ENCODE assay signal across 15 cellular contexts in genomic region chr15:50558012-50558411, GRCh38. TPM values are rescaled to one million over a fixed set of nuclear protein-coding genes. Genes with fewer than 3 reads are reported as not detected.
"Had no signal": no experiment of that assay in that cellular context is flagged by ENCODE, and none has a peak within 500 bp of the region (broad histone marks: within the 10 kb centered on the region; RNA-seq: fewer than 3 reads in every experiment).

No MANE protein-coding gene starts in this region.

- H3K9me3 ChIP-seq: suprapubic skin had no signal

- H3K27me3 Mint-ChIP-seq: natural killer cell treated with Interleukin-12 subunit alpha and Interleukin-12 subunit beta and Interleukin-15 and Interleukin-18, amount 100 ng/mL, for 72 hours; type B pancreatic cell had no signal

- H3K4me3 Mint-ChIP-seq: endodermal cell; natural killer cell treated with Interleukin-12 subunit alpha and Interleukin-12 subunit beta and Interleukin-15 and Interleukin-18, amount 100 ng/mL, for 72 hours; type B pancreatic cell had no signal

- H3K4me1 Mint-ChIP-seq: endodermal cell had no signal

- H3K27ac ChIP-seq: suprapubic skin had no signal

- H3K9me3 Mint-ChIP-seq: endodermal cell; natural killer cell treated with Interleukin-12 subunit alpha and Interleukin-12 subunit beta and Interleukin-15 and Interleukin-18, amount 100 ng/mL, for 72 hours; type B pancreatic cell had no signal

- H3K4me1 ChIP-seq: suprapubic skin had no signal

- DNase-seq: activated CD4-positive, alpha-beta T cell treated with anti-CD3 and anti-CD28 coated beads, Interleukin-2, amount 50 U/mL, for 48 hours; activated CD4-positive, CD25-positive, alpha-beta regulatory T cell treated with anti-CD3 and anti-CD28 coated beads, Interleukin-2, amount 50 U/mL, for 72 hours; activated naive CD4-positive, alpha-beta T cell treated with Interleukin-2 at 50 U/mL for 16 hours; dermis blood vessel endothelial cell; endodermal cell; head of caudate nucleus; mesendoderm; retina; stimulated activated CD4-positive, alpha-beta T cell treated with anti-CD3 and anti-CD28 coated beads, Interleukin-2, amount 100 ng/mL, for 48 hours; stimulated activated naive CD4-positive, alpha-beta T cell had no signal

- H3K4me3 ChIP-seq: suprapubic skin had no signal

- H3K27me3 ChIP-seq: suprapubic skin had no signal

- H3K27ac Mint-ChIP-seq: endodermal cell; natural killer cell treated with Interleukin-12 subunit alpha and Interleukin-12 subunit beta and Interleukin-15 and Interleukin-18, amount 100 ng/mL, for 72 hours; type B pancreatic cell had no signal

RNA-seq across cellular contexts. Expression of gene USP50, which starts 11.5 kb away (rescaled TPM):
- total RNA-seq: dermis blood vessel endothelial cell; epithelial cell of proximal tubule; natural killer cell treated with Interleukin-12 subunit alpha and Interleukin-12 subunit beta and Interleukin-15 and Interleukin-18, amount 100 ng/mL, for 72 hours had no signal
- polyA plus RNA-seq: adipose tissue had no signal
